In genomic region chr2:147910990-147911473, GRCh38 we compare ENCODE assay signal across 8 cellular contexts.
DNase-seq lines count a peak whose midpoint lies in the region; ATAC-seq and TF ChIP-seq lines count a peak whose summit lies in the region.

No MANE protein-coding gene starts in this region.

- H3K4me3 ChIP-seq in retinal pigment epithelial cell (ENCODE audit: low read length): no peak overlapping the region

- no peak overlapping the region for H3K27ac Mint-ChIP-seq in activated CD8-positive, alpha-beta T cell treated with anti-CD3 and anti-CD28 coated beads, Interleukin-2, amount 10 ng/mL, durations not matched to agents 7 days and 5 days

- POLR2A ChIA-PET in activated CD8-positive, alpha-beta T cell treated with anti-CD3 and anti-CD28 coated beads, Interleukin-2, amount 10 ng/mL, durations not matched to agents 7 days and 5 days (lab: Charles Lee): no interaction called here

- H3K27me3 Mint-ChIP-seq in activated CD8-positive, alpha-beta T cell treated with anti-CD3 and anti-CD28 coated beads, Interleukin-2, amount 10 ng/mL, durations not matched to agents 7 days and 5 days (ENCODE audit: low read depth): no peaks in the 10 kb centered on the region

- no peaks in the 10 kb centered on the region for H3K4me1 Mint-ChIP-seq in activated CD8-positive, alpha-beta T cell treated with anti-CD3 and anti-CD28 coated beads, Interleukin-2, amount 10 ng/mL, durations not matched to agents 7 days and 5 days (ENCODE audit: low read depth)

- ATAC-seq in HG02759 (IDR thresholded peaks at IDR 0.05; ENCODE audit: unreplicated experiment) (peak; percentile 43), HG02588 (IDR thresholded peaks at IDR 0.05; ENCODE audit: unreplicated experiment) (no peak), HG02973 (IDR thresholded peaks at IDR 0.05; ENCODE audit: unreplicated experiment) (no peak)
- no peak for ATAC-seq in activated CD8-positive, alpha-beta T cell treated with anti-CD3 and anti-CD28 coated beads, Interleukin-2, amount 10 ng/mL, durations not matched to agents 7 days and 5 days

- no peaks in the 10 kb centered on the region for H3K36me3 Mint-ChIP-seq in activated CD8-positive, alpha-beta T cell treated with anti-CD3 and anti-CD28 coated beads, Interleukin-2, amount 10 ng/mL, durations not matched to agents 7 days and 5 days (ENCODE audit: low read depth)

- CTCF ChIA-PET in activated CD8-positive, alpha-beta T cell treated with anti-CD3 and anti-CD28 coated beads, Interleukin-2, amount 10 ng/mL, durations not matched to agents 7 days and 5 days (lab: Charles Lee): interaction anchor here (0.6 to 4.7 kb wide), 12 partner anchors 9 to 1177 kb away, joined by 3 to 68 read pairs (median 3); partner anchors contain the start of gene ACVR2A

- peak; percentile 63 for TF ChIP-seq CTCF in retinal pigment epithelial cell (conservative IDR thresholded peaks at IDR 0.05; ENCODE audit: low read depth, low read length)

- DNase-seq in DMS79 treated with DMSO at 0.1 percent for 48 hours (lab: John Stamatoyannopoulos, UW) (peak; percentile 74), NCI-H526 treated with DMSO at 0.1 percent for 48 hours (lab: John Stamatoyannopoulos, UW) (peak; percentile 23), globus pallidus (ENCODE audit: low spot score) (peak; percentile 70), retinal pigment epithelial cell (ENCODE audit: low read depth) (peak; percentile 36)
- DNase-seq in activated CD8-positive, alpha-beta T cell treated with anti-CD3 and anti-CD28 coated beads, Interleukin-2, amount 10 ng/mL, durations not matched to agents 7 days and 5 days: peak; percentile 50

- no peaks in the 10 kb centered on the region for H3K9me3 Mint-ChIP-seq in activated CD8-positive, alpha-beta T cell treated with anti-CD3 and anti-CD28 coated beads, Interleukin-2, amount 10 ng/mL, durations not matched to agents 7 days and 5 days (ENCODE audit: insufficient read depth)

- no peak overlapping the region for H3K4me3 Mint-ChIP-seq in activated CD8-positive, alpha-beta T cell treated with anti-CD3 and anti-CD28 coated beads, Interleukin-2, amount 10 ng/mL, durations not matched to agents 7 days and 5 days

Comparison
In these comparisons a context has a peak if more than half of its experiments do, and no peak if none do; other contexts are left out.
1. DNase-seq: peak in every context shown above with its lines; median percentile 74 in DMS79 treated with DMSO at 0.1 percent for 48 hours; 70 in globus pallidus; 50 in activated CD8-positive, alpha-beta T cell treated with anti-CD3 and anti-CD28 coated beads, Interleukin-2, amount 10 ng/mL, durations not matched to agents 7 days and 5 days; 36 in retinal pigment epithelial cell; 23 in NCI-H526 treated with DMSO at 0.1 percent for 48 hours.